Comparison of ENCODE assay signal across 1 cellular context in the genomic region with DNA sequence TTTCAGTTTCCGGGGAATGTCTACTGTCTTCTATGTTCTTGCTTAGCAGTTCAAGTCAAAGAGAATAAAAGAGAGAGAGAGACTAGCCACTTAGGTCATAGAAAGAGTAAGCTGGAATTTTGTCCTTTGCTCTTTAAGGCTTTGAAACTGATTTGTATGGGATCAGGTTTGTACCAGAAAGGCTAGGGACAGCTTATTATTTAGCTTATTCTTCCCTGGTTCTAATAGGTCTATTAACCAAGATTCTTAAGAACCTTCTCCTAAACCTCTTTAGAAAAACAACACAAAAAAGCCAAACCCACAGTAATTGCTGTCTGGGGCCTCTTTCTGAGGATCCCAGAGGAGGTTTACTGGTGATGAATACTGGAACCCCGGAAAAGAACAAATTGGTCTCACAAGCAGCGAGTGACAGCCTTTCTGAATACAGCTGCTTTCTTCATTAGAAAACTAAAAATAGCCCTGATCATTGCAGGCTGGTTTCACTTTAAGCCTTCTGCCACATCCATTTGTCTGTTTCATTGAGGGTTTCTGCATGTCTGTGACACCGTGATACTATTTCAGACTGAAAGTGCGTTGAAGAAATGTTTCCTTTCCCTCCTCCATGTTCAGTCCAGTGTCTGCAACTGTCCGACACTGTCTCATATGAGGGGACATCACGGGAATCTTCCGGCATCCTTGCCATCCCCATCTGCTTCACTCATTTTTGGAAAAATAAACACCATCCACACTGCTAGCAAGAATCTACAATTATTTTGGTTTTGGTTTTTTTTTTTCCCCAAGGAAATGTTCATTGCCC.
TF ChIP-seq lines count a peak whose summit lies in the region.

No MANE protein-coding gene starts in this region.

TF ChIP-seq in HepG2, 621 proteins besides CTCF, POLR2A, EP300 and RAD21 (continued from another document):
- TF ChIP-seq, protein P1, sequence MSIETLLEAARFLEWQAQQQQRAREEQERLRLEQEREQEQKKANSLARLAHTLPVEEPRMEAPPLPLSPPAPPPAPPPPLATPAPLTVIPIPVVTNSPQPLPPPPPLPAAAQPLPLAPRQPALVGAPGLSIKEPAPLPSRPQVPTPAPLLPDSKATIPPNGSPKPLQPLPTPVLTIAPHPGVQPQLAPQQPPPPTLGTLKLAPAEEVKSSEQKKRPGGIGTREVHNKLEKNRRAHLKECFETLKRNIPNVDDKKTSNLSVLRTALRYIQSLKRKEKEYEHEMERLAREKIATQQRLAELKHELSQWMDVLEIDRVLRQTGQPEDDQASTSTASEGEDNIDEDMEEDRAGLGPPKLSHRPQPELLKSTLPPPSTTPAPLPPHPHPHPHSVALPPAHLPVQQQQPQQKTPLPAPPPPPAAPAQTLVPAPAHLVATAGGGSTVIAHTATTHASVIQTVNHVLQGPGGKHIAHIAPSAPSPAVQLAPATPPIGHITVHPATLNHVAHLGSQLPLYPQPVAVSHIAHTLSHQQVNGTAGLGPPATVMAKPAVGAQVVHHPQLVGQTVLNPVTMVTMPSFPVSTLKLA (IDR thresholded peaks at IDR 0.05): no peak
- TF ChIP-seq ZNF800 (CRISPR knock-in tag; IDR thresholded peaks at IDR 0.05) (no peak), PHF21A (CRISPR knock-in tag; IDR thresholded peaks at IDR 0.05) (no peak), ESRRA (CRISPR knock-in tag; IDR thresholded peaks at IDR 0.05; ENCODE audit: low read depth) (no peak), U2AF1 (optimal IDR thresholded peaks at IDR 0.05; ENCODE audit: low read depth, low read length) (no peak), WIZ (CRISPR knock-in tag; IDR thresholded peaks at IDR 0.05) (no peak), SOX5 (CRISPR knock-in tag; IDR thresholded peaks at IDR 0.05; ENCODE audit: borderline replicate concordance) (no peak), NONO (IDR thresholded peaks at IDR 0.05) (no peak), NONO (CRISPR knock-in tag; conservative IDR thresholded peaks at IDR 0.05) (no peak), NR2F6 (IDR thresholded peaks at IDR 0.05) (no peak), NR2F6 (CRISPR knock-in tag; IDR thresholded peaks at IDR 0.05) (no peak), GATAD2A (CRISPR knock-in tag; IDR thresholded peaks at IDR 0.05) (no peak), THAP11 (CRISPR knock-in tag; IDR thresholded peaks at IDR 0.05) (no peak), SYNCRIP (IDR thresholded peaks at IDR 0.05; ENCODE audit: insufficient read depth, low read depth, low read length) (no peak)
